26 cellular contexts compared by ENCODE assay signal in the genomic region with DNA sequence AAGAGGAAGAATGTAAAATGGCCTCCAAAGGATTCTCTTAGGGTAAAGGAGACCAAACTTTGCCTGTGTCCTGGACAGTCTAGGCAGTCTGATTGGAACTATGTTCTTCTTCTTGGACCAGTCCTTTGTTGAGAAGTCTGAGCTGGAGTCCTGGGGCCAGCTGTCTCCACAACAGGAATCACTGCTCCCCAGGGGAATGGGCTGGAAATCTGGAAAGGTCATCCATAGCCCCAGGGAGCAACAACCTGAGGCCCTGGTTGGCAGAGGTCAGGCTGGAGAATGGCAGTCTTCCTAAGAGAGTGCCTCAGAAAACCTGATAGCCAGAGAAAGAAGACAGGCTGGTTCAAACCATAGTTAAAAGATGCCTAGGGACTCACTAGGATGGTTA.
DNase-seq lines count a peak whose midpoint lies in the region; TF ChIP-seq lines count a peak whose summit lies in the region.
"Had no signal": no experiment of that assay in that cellular context is flagged by ENCODE, and none has a peak within 500 bp of the region (broad histone marks: within the 10 kb centered on the region; RNA-seq: fewer than 3 reads in every experiment).

No MANE protein-coding gene starts in this region.

- H3K27me3 ChIP-seq in SJCRH30 (no peaks in the 10 kb centered on the region), osteoblast (ENCODE audit: insufficient read depth, low read length) (no peaks in the 10 kb centered on the region), ovary (no peaks in the 10 kb centered on the region)
- H3K27me3 ChIP-seq: BE2C had no signal

- TF ChIP-seq POLR2A in ovary (IDR thresholded peaks at IDR 0.05), result no peak

- H3K79me2 ChIP-seq in osteoblast (ENCODE audit: insufficient read depth, low read length) (no peaks in the 10 kb centered on the region), OCI-LY7 (ENCODE audit: insufficient read depth, low read depth, low read length) (no peaks in the 10 kb centered on the region)

- CTCF ChIA-PET in OCI-LY7 (lab: Charles Lee; ENCODE audit: unreplicated experiment), result no interaction called here

- H3K4me3 ChIP-seq in SJCRH30, result no peak overlapping the region
- H3K4me3 ChIP-seq in osteoblast (ENCODE audit: insufficient read depth, low read length), result no peak overlapping the region
- no peak overlapping the region for H3K4me3 ChIP-seq in ovary
- H3K4me3 ChIP-seq in OCI-LY7 (ENCODE audit: low read depth, low read length, poor library complexity, severe bottlenecking), result no peak overlapping the region
- H3K4me3 ChIP-seq: GM23338, HAP-1, PC-9 had no signal

- DNase-seq in COLO829 (ENCODE audit: low spot score), result peak; percentile 36
- DNase-seq in HFFc6, result no peak
- peak; percentile 64 to 70 for DNase-seq in SJCRH30
- DNase-seq in osteoblast (ENCODE audit: insufficient read length, low spot score, missing footprints), result no peak
- DNase-seq in effector CD8-positive, alpha-beta T cell (lab: John Stamatoyannopoulos, UW), result no peak
- DNase-seq in ovary, result no peak
- no peak for DNase-seq in OCI-LY7 (ENCODE audit: low spot score)
- DNase-seq: ACHN, BE2C, KG1, MM.1S, NCI-H1048, NCI-H1417 treated with DMSO at 0.1 percent for 48 hours, NCI-H1694 treated with DMSO at 0.1 percent for 48 hours, NCI-H2081 treated with DMSO at 0.1 percent for 48 hours, NCI-H2171, NCI-H510A, NCI-H748 treated with DMSO at 0.1 percent for 48 hours, PC-9, Right ventricle myocardium superior, RPMI8226, SW 1271 had no signal

- H4K20me1 ChIP-seq in osteoblast (ENCODE audit: insufficient read depth, low read length), result no peaks in the 10 kb centered on the region
- H4K20me1 ChIP-seq in OCI-LY7 (ENCODE audit: insufficient read depth, low read length), result no peaks in the 10 kb centered on the region

- H3K27ac ChIP-seq in SJCRH30, result peak overlapping the region; percentile 84
- no peak overlapping the region for H3K27ac ChIP-seq in osteoblast (ENCODE audit: low read depth, low read length)
- H3K27ac ChIP-seq in ovary, result no peak overlapping the region
- H3K27ac ChIP-seq in OCI-LY7 (ENCODE audit: low read depth, low read length, poor library complexity, severe bottlenecking), result no peak overlapping the region
- H3K27ac ChIP-seq: PC-9 had no signal

- H3K4me1 Mint-ChIP-seq in HFFc6 (ENCODE audit: low read depth), result peaks cover 97% of the 10 kb centered on the region

- no TSS peak for BruUV-seq in OCI-LY7 (replicated peaks; lab: Mats Ljungman, UMichigan)

- H3K36me3 ChIP-seq in SJCRH30 (peaks cover 7% of the 10 kb centered on the region; the same call in 1 of the 2 replicates), osteoblast (ENCODE audit: insufficient read depth, low read length) (no peaks in the 10 kb centered on the region), ovary (no peaks in the 10 kb centered on the region), OCI-LY7 (ENCODE audit: insufficient read depth, low read length) (no peaks in the 10 kb centered on the region)
- H3K36me3 ChIP-seq: HAP-1 had no signal

- no peaks in the 10 kb centered on the region for H3K9me3 Mint-ChIP-seq in HFFc6
- H3K9me3 Mint-ChIP-seq: CD14-positive monocyte; GM23338; T-helper 1 cell treated with Interleukin-12 subunit alpha and Interleukin-12 subunit beta and Interleukin-4 antibody, amounts not matched to agents 30 μg/mL and 1 μg/mL, for 36 hours had no signal

- peak overlapping the region; percentile 10 for H3K4me2 ChIP-seq in osteoblast (ENCODE audit: insufficient read depth, low read length)
- no peak overlapping the region for H3K4me2 ChIP-seq in OCI-LY7 (ENCODE audit: low read length)
- H3K4me2 ChIP-seq: GM23338, PC-9 had no signal

- H3K9me3 ChIP-seq in SJCRH30 (replicated peaks) (no peaks in the 10 kb centered on the region), osteoblast (ENCODE audit: low read depth, low read length) (no peaks in the 10 kb centered on the region), ovary (no peaks in the 10 kb centered on the region), OCI-LY7 (ENCODE audit: low read length) (no peaks in the 10 kb centered on the region)
- H3K9me3 ChIP-seq: BE2C, HAP-1 had no signal

- no peak overlapping the region for H2AFZ ChIP-seq in osteoblast (ENCODE audit: low read length)
- no peak overlapping the region for H2AFZ ChIP-seq in OCI-LY7 (ENCODE audit: low read length)
- H2AFZ ChIP-seq: GM23338, PC-9 had no signal

- peaks cover 10% of the 10 kb centered on the region for H3K36me3 Mint-ChIP-seq in HFFc6 (ENCODE audit: low read depth)
- H3K36me3 Mint-ChIP-seq: CD14-positive monocyte had no signal

- H3K27me3 Mint-ChIP-seq in HFFc6 (ENCODE audit: insufficient read depth), result peaks cover 3% of the 10 kb centered on the region

- no peaks in the 10 kb centered on the region for H3K9me2 ChIP-seq in OCI-LY7 (ENCODE audit: insufficient read depth, low read length)

- peak overlapping the region; percentile 33; the same call in 1 of the 2 replicates for H3K4me3 Mint-ChIP-seq in HFFc6
- H3K4me3 Mint-ChIP-seq: CD14-positive monocyte; GM23338; T-helper 1 cell treated with Interleukin-12 subunit alpha and Interleukin-12 subunit beta and Interleukin-4 antibody, amounts not matched to agents 30 μg/mL and 1 μg/mL, for 36 hours had no signal

- intact Hi-C loops in ovary (cut with DNase I) (no loop called here), OCI-LY7 (cut with micrococcal nuclease; ENCODE audit: unreplicated experiment) (no loop called here)

- TF ChIP-seq CTCF in HFFc6 (IDR thresholded peaks at IDR 0.05) (no peak), osteoblast (IDR thresholded peaks at IDR 0.05; ENCODE audit: extremely low read depth, low read depth, low read length) (no peak), ovary (IDR thresholded peaks at IDR 0.05) (no peak), OCI-LY7 (conservative IDR thresholded peaks at IDR 0.05; ENCODE audit: low read length) (no peak)

- H3K27ac Mint-ChIP-seq in HFFc6, result peak overlapping the region; percentile 90
- H3K27ac Mint-ChIP-seq: CD14-positive monocyte; GM23338; T-helper 1 cell treated with Interleukin-12 subunit alpha and Interleukin-12 subunit beta and Interleukin-4 antibody, amounts not matched to agents 30 μg/mL and 1 μg/mL, for 36 hours had no signal

- TF ChIP-seq EP300 in ovary (IDR thresholded peaks at IDR 0.05), result no peak

- peaks cover 72% of the 10 kb centered on the region for H3K4me1 ChIP-seq in SJCRH30
- peaks cover 21% of the 10 kb centered on the region for H3K4me1 ChIP-seq in osteoblast (ENCODE audit: insufficient read depth, low read length)
- H3K4me1 ChIP-seq in ovary (ENCODE audit: insufficient read depth), result peaks cover 15% of the 10 kb centered on the region
- H3K4me1 ChIP-seq in OCI-LY7 (ENCODE audit: insufficient read depth, low read length, poor library complexity, severe bottlenecking), result no peaks in the 10 kb centered on the region
- H3K4me1 ChIP-seq: HAP-1 had no signal

- POLR2A ChIA-PET in OCI-LY7 (lab: Charles Lee), result no interaction called here

Comparison
In these comparisons a context has a peak if more than half of its experiments do, and no peak if none do; other contexts are left out.
1. DNase-seq: peak in COLO829 (single experiment) and SJCRH30 (2 of 2); none in HFFc6 (single experiment), osteoblast (single experiment), effector CD8-positive, alpha-beta T cell (single experiment), ovary (0 of 5) and OCI-LY7 (single experiment).